8 cellular contexts compared by ENCODE assay signal in the genomic region with DNA sequence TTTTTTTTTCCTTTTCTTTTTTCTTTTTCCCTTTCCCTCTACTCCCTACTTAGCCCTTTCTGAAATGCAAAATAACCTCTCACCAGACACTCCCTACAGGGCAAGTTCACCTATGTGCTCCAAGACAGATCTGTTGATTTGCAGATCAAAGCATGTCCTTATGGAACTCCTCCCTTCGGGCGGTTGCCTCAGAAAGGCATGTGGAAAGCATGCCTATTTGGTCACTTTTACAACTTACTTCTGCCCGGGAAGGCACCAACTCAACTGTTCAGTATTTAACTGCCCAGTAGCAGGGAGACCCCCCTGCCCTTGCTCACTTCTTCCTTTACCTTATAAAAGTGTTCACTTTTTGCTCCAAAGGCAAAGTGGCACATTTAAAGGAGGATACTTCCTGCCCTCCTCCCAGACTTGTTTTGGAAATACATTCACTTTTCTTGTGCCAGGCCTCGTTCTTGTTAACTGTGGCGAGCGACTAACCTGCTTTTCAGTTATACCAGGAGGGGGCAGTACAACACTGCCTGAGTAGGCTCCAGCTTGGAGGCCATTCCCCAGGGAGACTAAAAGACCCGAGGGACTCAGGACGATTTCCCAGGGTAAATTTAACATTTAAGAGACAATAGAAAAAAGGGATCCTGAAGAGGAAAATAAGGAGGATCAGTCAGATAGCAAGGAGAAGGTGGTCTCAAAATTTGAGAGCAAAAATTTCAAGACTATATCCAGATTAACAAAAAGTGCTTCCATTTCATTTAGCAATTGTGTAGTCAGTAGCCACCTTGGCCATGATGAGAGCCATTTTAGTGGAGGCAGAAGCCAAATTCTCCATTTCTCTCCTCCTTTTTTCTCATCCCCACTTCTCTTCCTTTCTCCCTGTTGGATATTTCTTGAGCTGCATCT. TPM values are rescaled to one million over a fixed set of nuclear protein-coding genes. Genes with fewer than 3 reads are reported as not detected.
DNase-seq lines count a peak whose midpoint lies in the region; ATAC-seq, FAIRE-seq and TF ChIP-seq lines count a peak whose summit lies in the region.

No MANE protein-coding gene starts in this region.

- CTCF ChIA-PET in activated CD4-positive, alpha-beta T cell treated with anti-CD3 and anti-CD28 coated beads for 36 hours (lab: Charles Lee), result interaction anchor here (0.7 to 8.5 kb wide), 38 partner anchors 10 to 236 kb away, joined by 3 to 176 read pairs (median 6); a partner anchor contains a TSS

- peaks cover 4% of the 10 kb centered on the region for H3K36me3 Mint-ChIP-seq in activated CD4-positive, alpha-beta T cell treated with anti-CD3 and anti-CD28 coated beads for 36 hours (ENCODE audit: low read depth)
- no peaks in the 10 kb centered on the region for H3K36me3 Mint-ChIP-seq in effector memory CD8-positive, alpha-beta T cell (ENCODE audit: insufficient read depth)
- no peaks in the 10 kb centered on the region for H3K36me3 Mint-ChIP-seq in stimulated activated memory B cell treated with anti-CD40 and anti-IgM and Interleukin-4, amounts not matched to agents 10 μg/mL and 1 μg/mL and 100 μg/mL, for 72 hours

- FAIRE-seq in GM18507 (lab: Jason Lieb, UNC), result peak; percentile 95

- peak; percentile 60 for ATAC-seq in HG03196 (IDR thresholded peaks at IDR 0.05; ENCODE audit: unreplicated experiment)
- peak; percentile 72 for ATAC-seq in activated CD4-positive, alpha-beta T cell treated with anti-CD3 and anti-CD28 coated beads for 36 hours
- ATAC-seq in effector memory CD8-positive, alpha-beta T cell (replicated peaks), result peak; percentile 83
- peak; percentile 92 for ATAC-seq in stimulated activated memory B cell treated with anti-CD40 and anti-IgM and Interleukin-4, amounts not matched to agents 10 μg/mL and 1 μg/mL and 100 μg/mL, for 72 hours

- TF ChIP-seq CTCF in AG09319 (IDR thresholded peaks at IDR 0.05; ENCODE audit: low read depth, low read length), result peak; percentile 61

- peak; percentile 11 for DNase-seq in AG09319 (ENCODE audit: extremely low read depth, low read depth)
- no peak for DNase-seq in GM18507 (ENCODE audit: extremely low spot score, insufficient read length, low read depth)
- peak; percentile 78 for DNase-seq in NCI-H460 (ENCODE audit: extremely low read depth, low read depth)
- DNase-seq in activated CD4-positive, alpha-beta T cell treated with anti-CD3 and anti-CD28 coated beads for 36 hours, result peak; percentile 77
- DNase-seq in effector memory CD8-positive, alpha-beta T cell, result peak; percentile 66 to 72 (median 66)
- peak; percentile 87 for DNase-seq in medulla oblongata (ENCODE audit: extremely low spot score)

- H3K4me3 Mint-ChIP-seq in activated CD4-positive, alpha-beta T cell treated with anti-CD3 and anti-CD28 coated beads for 36 hours, result no peak overlapping the region
- H3K4me3 Mint-ChIP-seq in effector memory CD8-positive, alpha-beta T cell, result no peak overlapping the region
- H3K4me3 Mint-ChIP-seq in stimulated activated memory B cell treated with anti-CD40 and anti-IgM and Interleukin-4, amounts not matched to agents 10 μg/mL and 1 μg/mL and 100 μg/mL, for 72 hours, result no peak overlapping the region

- intact Hi-C loops in activated CD4-positive, alpha-beta T cell treated with anti-CD3 and anti-CD28 coated beads for 36 hours (cut with DNase I, micrococcal nuclease), result loop anchor here (1.0 to 5.0 kb wide), 10 partner anchors 14 to 266 kb away; a partner anchor contains a TSS

- peaks cover 28% of the 10 kb centered on the region for H3K4me1 Mint-ChIP-seq in activated CD4-positive, alpha-beta T cell treated with anti-CD3 and anti-CD28 coated beads for 36 hours
- H3K4me1 Mint-ChIP-seq in effector memory CD8-positive, alpha-beta T cell (ENCODE audit: low read depth in 2 of 2), result peaks cover 11 to 18% of the 10 kb centered on the region in 2 donors
- H3K4me1 Mint-ChIP-seq in stimulated activated memory B cell treated with anti-CD40 and anti-IgM and Interleukin-4, amounts not matched to agents 10 μg/mL and 1 μg/mL and 100 μg/mL, for 72 hours, result peaks cover 11% of the 10 kb centered on the region

- POLR2A ChIA-PET in activated CD4-positive, alpha-beta T cell treated with anti-CD3 and anti-CD28 coated beads for 36 hours (lab: Charles Lee), result no interaction called here

- no peak overlapping the region for H3K27ac Mint-ChIP-seq in activated CD4-positive, alpha-beta T cell treated with anti-CD3 and anti-CD28 coated beads for 36 hours
- H3K27ac Mint-ChIP-seq in effector memory CD8-positive, alpha-beta T cell, result no peak overlapping the region
- H3K27ac Mint-ChIP-seq in stimulated activated memory B cell treated with anti-CD40 and anti-IgM and Interleukin-4, amounts not matched to agents 10 μg/mL and 1 μg/mL and 100 μg/mL, for 72 hours, result no peak overlapping the region

- H3K27me3 Mint-ChIP-seq in activated CD4-positive, alpha-beta T cell treated with anti-CD3 and anti-CD28 coated beads for 36 hours, result no peaks in the 10 kb centered on the region
- H3K27me3 Mint-ChIP-seq in effector memory CD8-positive, alpha-beta T cell, result no peaks in the 10 kb centered on the region
- no peaks in the 10 kb centered on the region for H3K27me3 Mint-ChIP-seq in stimulated activated memory B cell treated with anti-CD40 and anti-IgM and Interleukin-4, amounts not matched to agents 10 μg/mL and 1 μg/mL and 100 μg/mL, for 72 hours

- H3K9me3 Mint-ChIP-seq in activated CD4-positive, alpha-beta T cell treated with anti-CD3 and anti-CD28 coated beads for 36 hours (ENCODE audit: low read depth), result peaks cover 3% of the 10 kb centered on the region
- H3K9me3 Mint-ChIP-seq in effector memory CD8-positive, alpha-beta T cell, result no peaks in the 10 kb centered on the region
- H3K9me3 Mint-ChIP-seq in stimulated activated memory B cell treated with anti-CD40 and anti-IgM and Interleukin-4, amounts not matched to agents 10 μg/mL and 1 μg/mL and 100 μg/mL, for 72 hours, result peaks cover 3% of the 10 kb centered on the region

RNA-seq across cellular contexts. Expression of a gene that starts 12.3 kb away (rescaled TPM):
- total RNA-seq in NCI-H460 (2014; rRNA removed; shearing (Covaris generic)), result not detected in 2 replicates
- polyA plus RNA-seq in NCI-H460 (2014; cell fraction: nucleus; rRNA removed), result not detected in 2 replicates
- total RNA-seq in activated CD4-positive, alpha-beta T cell treated with anti-CD3 and anti-CD28 coated beads for 36 hours, result 10 to 100 TPM; 35.9 to 40.3 TPM

RNA-seq across cellular contexts. Expression of a gene that starts 15.1 kb away (rescaled TPM):
- total RNA-seq in NCI-H460 (2014; rRNA removed; shearing (Covaris generic)), result not detected in 2 replicates
- not detected in 2 replicates for polyA plus RNA-seq in NCI-H460 (2014; cell fraction: nucleus; rRNA removed)
- total RNA-seq in activated CD4-positive, alpha-beta T cell treated with anti-CD3 and anti-CD28 coated beads for 36 hours, result 100 to 1,000 TPM; 180 to 217 TPM

Comparison
In these comparisons a context has a peak if more than half of its experiments do, and no peak if none do; other contexts are left out.
1. RNA of a gene that starts 12.3 kb away (total RNA-seq): 35.9 to 40.3 TPM in activated CD4-positive, alpha-beta T cell treated with anti-CD3 and anti-CD28 coated beads for 36 hours; not detected in NCI-H460; every median in the first group is over 10 times any median in the second.
2. RNA of a gene that starts 15.1 kb away (total RNA-seq): 180 to 217 TPM in activated CD4-positive, alpha-beta T cell treated with anti-CD3 and anti-CD28 coated beads for 36 hours; not detected in NCI-H460; every median in the first group is over 100 times any median in the second.
3. Peak in every context shown above with its lines, with median percentiles within 50 percentile points of each other: ATAC-seq.